ENCODE assay signal across 18 cellular contexts in the genomic region with DNA sequence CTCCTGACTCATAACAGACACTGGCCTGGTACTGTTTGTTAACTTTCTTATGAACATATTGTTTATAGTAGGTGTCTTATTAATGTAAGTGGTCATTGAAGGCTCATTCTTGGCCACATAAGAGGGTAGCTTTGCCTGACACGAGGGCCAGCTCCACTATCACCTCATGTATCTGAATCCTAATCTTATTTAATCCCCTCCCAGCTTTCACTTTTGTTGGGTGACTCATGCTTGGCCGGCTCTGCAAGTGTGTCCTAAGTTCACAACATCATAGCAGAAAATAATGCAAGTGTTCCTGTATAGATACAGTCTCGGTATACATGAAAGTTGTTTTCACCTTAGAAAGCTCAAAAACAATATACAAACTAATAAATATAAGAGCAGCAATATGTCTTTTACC.
A peak's percentile ranks its signal among the peaks of the same experiment; 100 is the strongest.
DNase-seq lines count a peak whose midpoint lies in the region; ATAC-seq and TF ChIP-seq lines count a peak whose summit lies in the region.
"Had no signal": no experiment of that assay in that cellular context is flagged by ENCODE, and none has a peak within 500 bp of the region (broad histone marks: within the 10 kb centered on the region; RNA-seq: fewer than 3 reads in every experiment).

No MANE protein-coding gene starts in this region.

- H3K4me3 ChIP-seq in astrocyte of the spinal cord (ENCODE audit: low read depth, low read length): no peak overlapping the region
- H3K4me3 ChIP-seq: vagina had no signal

- POLR2A ChIA-PET in CD4-positive, alpha-beta T cell (lab: Charles Lee): no interaction called here

- ATAC-seq in CD4-positive, alpha-beta T cell (ENCODE audit: poor library complexity): no peak
- ATAC-seq: stimulated activated naive CD8-positive, alpha-beta T cell treated with anti-CD3 and anti-CD28 coated beads, Interleukin-15, amount 100 ng/mL, for 72 hours had no signal

- intact Hi-C loops in CD4-positive, alpha-beta T cell (cut with DNase I, micrococcal nuclease): no loop called here

- no peak overlapping the region for H3K4me3 Mint-ChIP-seq in CD4-positive, alpha-beta T cell
- H3K4me3 Mint-ChIP-seq: activated CD4-positive, alpha-beta memory T cell treated with anti-CD3 and anti-CD28 coated beads, Interleukin-2, amount 10 ng/mL, durations not matched to agents 7 days and 5 days; activated T-helper 1 cell treated with anti-CD3 and anti-CD28 coated beads, Interleukin-12 subunit alpha, Interleukin-12 subunit beta, Interleukin-2, Interleukin-4 antibody, amounts not matched to agents 30 ng/mL and 10 ng/mL and 1 ng/mL, durations not matched to agents 14 hours and 24 hours and 36 hours; stimulated activated naive CD8-positive, alpha-beta T cell treated with anti-CD3 and anti-CD28 coated beads, Interleukin-15, amount 100 ng/mL, for 72 hours had no signal

- no peaks in the 10 kb centered on the region for H3K27me3 Mint-ChIP-seq in CD4-positive, alpha-beta T cell
- H3K27me3 Mint-ChIP-seq: activated CD4-positive, alpha-beta memory T cell treated with anti-CD3 and anti-CD28 coated beads, Interleukin-2, amount 10 ng/mL, durations not matched to agents 7 days and 5 days; stimulated activated naive CD8-positive, alpha-beta T cell treated with anti-CD3 and anti-CD28 coated beads, Interleukin-15, amount 100 ng/mL, for 72 hours had no signal

- no peak overlapping the region for H3K27ac Mint-ChIP-seq in CD4-positive, alpha-beta T cell
- H3K27ac Mint-ChIP-seq: activated CD4-positive, alpha-beta memory T cell treated with anti-CD3 and anti-CD28 coated beads, Interleukin-2, amount 10 ng/mL, durations not matched to agents 7 days and 5 days; activated T-helper 1 cell treated with anti-CD3 and anti-CD28 coated beads, Interleukin-12 subunit alpha, Interleukin-12 subunit beta, Interleukin-2, Interleukin-4 antibody, amounts not matched to agents 30 ng/mL and 10 ng/mL and 1 ng/mL, durations not matched to agents 14 hours and 24 hours and 36 hours had no signal

- H3K27me3 ChIP-seq in CD4-positive, alpha-beta T cell (ENCODE audit: control insufficient read depth, insufficient read depth, low read length): no peaks in the 10 kb centered on the region
- H3K27me3 ChIP-seq: vagina had no signal

- in situ Hi-C loops in astrocyte of the spinal cord (cut with HindIII; ENCODE audit: low sequenced_read_pairs): no loop called here

- no peaks in the 10 kb centered on the region for H3K36me3 Mint-ChIP-seq in CD4-positive, alpha-beta T cell (ENCODE audit: low read depth)

- H3K9me3 ChIP-seq in CD4-positive, alpha-beta T cell (ENCODE audit: control insufficient read depth, low read length): no peaks in the 10 kb centered on the region
- H3K9me3 ChIP-seq: Caco-2, vagina had no signal

- TF ChIP-seq CTCF in astrocyte of the spinal cord (IDR thresholded peaks at IDR 0.05; ENCODE audit: low read depth, low read length): no peak
- TF ChIP-seq CTCF in CD4-positive, alpha-beta T cell (IDR thresholded peaks at IDR 0.05): no peak

- no peaks in the 10 kb centered on the region for H3K4me1 Mint-ChIP-seq in CD4-positive, alpha-beta T cell (ENCODE audit: low read depth)
- H3K4me1 Mint-ChIP-seq: activated CD4-positive, alpha-beta memory T cell treated with anti-CD3 and anti-CD28 coated beads, Interleukin-2, amount 10 ng/mL, durations not matched to agents 7 days and 5 days; stimulated activated naive CD8-positive, alpha-beta T cell treated with anti-CD3 and anti-CD28 coated beads, Interleukin-15, amount 100 ng/mL, for 72 hours had no signal

- DNase-seq in AG20443 (ENCODE audit: low spot score): peak; percentile 11
- peak; percentile 59 for DNase-seq in M059J (ENCODE audit: low read depth)
- DNase-seq in astrocyte of the spinal cord (ENCODE audit: low read depth, low spot score): peak; percentile 33
- peak; percentile 8 for DNase-seq in kidney tubule cell (ENCODE audit: low spot score)
- no peak for DNase-seq in CD4-positive, alpha-beta T cell
- DNase-seq in NCI-H345 (lab: John Stamatoyannopoulos, UW): no peak
- no peak for DNase-seq in NCI-H1436 treated with DMSO at 0.1 percent for 48 hours (lab: John Stamatoyannopoulos, UW)
- DNase-seq in activated CD4-positive, CD25-positive, alpha-beta regulatory T cell (lab: John Stamatoyannopoulos, UW): no peak
- DNase-seq: activated CD4-positive, alpha-beta memory T cell treated with anti-CD3 and anti-CD28 coated beads, Interleukin-2, amount 10 ng/mL, durations not matched to agents 7 days and 5 days; amygdala; Caco-2; cortex of kidney; NCI-H187; NCI-H526 treated with DMSO at 0.1 percent for 48 hours; stimulated activated naive CD8-positive, alpha-beta T cell treated with anti-CD3 and anti-CD28 coated beads, Interleukin-15, amount 100 ng/mL, for 72 hours had no signal

- peaks cover 8% of the 10 kb centered on the region for H3K9me3 Mint-ChIP-seq in CD4-positive, alpha-beta T cell
- H3K9me3 Mint-ChIP-seq: activated CD4-positive, alpha-beta memory T cell treated with anti-CD3 and anti-CD28 coated beads, Interleukin-2, amount 10 ng/mL, durations not matched to agents 7 days and 5 days had no signal

- CTCF ChIA-PET in CD4-positive, alpha-beta T cell (lab: Charles Lee): no interaction called here

- no peak overlapping the region for H3K27ac ChIP-seq in CD4-positive, alpha-beta T cell (ENCODE audit: low read depth, low read length)
- H3K27ac ChIP-seq: KMS-11, vagina had no signal

Comparison
In these comparisons a context has a peak if more than half of its experiments do, and no peak if none do; other contexts are left out.
1. DNase-seq: peak in AG20443 (single experiment), M059J (single experiment), astrocyte of the spinal cord (single experiment) and kidney tubule cell (single experiment); none in CD4-positive, alpha-beta T cell (0 of 10), NCI-H345 (single experiment), NCI-H1436 treated with DMSO at 0.1 percent for 48 hours (single experiment) and activated CD4-positive, CD25-positive, alpha-beta regulatory T cell (0 of 4).